Comparison of ENCODE assay signal across 17 cellular contexts in the genomic region with DNA sequence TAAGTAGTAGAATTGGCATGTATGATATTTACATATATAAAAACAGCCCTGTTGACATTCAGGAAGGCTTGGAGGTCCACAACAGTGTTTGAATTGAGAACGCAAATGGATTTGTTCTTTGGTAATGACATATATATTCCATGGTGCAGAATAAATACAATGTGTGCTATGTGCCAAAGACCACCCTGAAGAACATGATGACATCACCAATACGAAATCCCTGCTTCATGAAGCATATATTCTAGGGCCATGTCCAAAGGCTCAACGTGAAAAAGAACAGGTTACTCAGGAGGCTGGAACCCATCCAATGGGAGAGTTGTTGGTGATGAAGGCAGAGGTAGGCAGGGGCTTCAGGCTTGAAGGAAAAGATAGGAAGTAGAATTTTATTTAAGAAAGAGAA.
"Had no signal": no experiment of that assay in that cellular context is flagged by ENCODE, and none has a peak within 500 bp of the region (broad histone marks: within the 10 kb centered on the region; RNA-seq: fewer than 3 reads in every experiment).

No MANE protein-coding gene starts in this region.

- H3K9me3 Mint-ChIP-seq: effector memory CD8-positive, alpha-beta T cell; type B pancreatic cell had no signal

- H3K27ac ChIP-seq: heart left ventricle, neutrophil, right atrium auricular region, suprapubic skin, thyroid gland had no signal

- H3K36me3 Mint-ChIP-seq: naive thymus-derived CD8-positive, alpha-beta T cell; type B pancreatic cell had no signal

- H3K4me1 ChIP-seq: right atrium auricular region, thyroid gland had no signal

- H3K27me3 ChIP-seq: heart left ventricle, right atrium auricular region, suprapubic skin, thyroid gland had no signal

- H3K27me3 Mint-ChIP-seq: type B pancreatic cell had no signal

- H3K4me3 ChIP-seq: heart left ventricle, right atrium auricular region, suprapubic skin, thyroid gland had no signal

- H3K4me3 Mint-ChIP-seq: effector memory CD8-positive, alpha-beta T cell; naive thymus-derived CD8-positive, alpha-beta T cell; type B pancreatic cell had no signal

- H3K27ac Mint-ChIP-seq: effector memory CD8-positive, alpha-beta T cell; naive thymus-derived CD8-positive, alpha-beta T cell; type B pancreatic cell had no signal

- FAIRE-seq: frontal cortex, small intestine, urothelium cell line had no signal

- DNase-seq: effector memory CD8-positive, alpha-beta T cell; erythroblast; heart left ventricle; mammary epithelial cell; naive thymus-derived CD8-positive, alpha-beta T cell; posterior cingulate gyrus; stimulated activated CD4-positive, alpha-beta T cell treated with anti-CD3 and anti-CD28 coated beads, Interleukin-2, amount 100 ng/mL, for 48 hours; stimulated activated naive CD4-positive, alpha-beta T cell treated with Interleukin-2 at 50 U/mL for 16 hours; thyroid gland had no signal

- ATAC-seq: effector memory CD8-positive, alpha-beta T cell; heart left ventricle; left lobe of liver; naive thymus-derived CD8-positive, alpha-beta T cell had no signal

- H3K36me3 ChIP-seq: heart left ventricle, neutrophil, right atrium auricular region, suprapubic skin, thyroid gland had no signal

- H3K9me3 ChIP-seq: heart left ventricle, neutrophil, right atrium auricular region, suprapubic skin, thyroid gland had no signal
